In genomic region chr19:12884627-12884925, GRCh38 we compare ENCODE assay signal across 11 cellular contexts. TPM values are rescaled to one million over a fixed set of nuclear protein-coding genes. Genes with fewer than 3 reads are reported as not detected.
DNase-seq lines count a peak whose midpoint lies in the region; ATAC-seq and TF ChIP-seq lines count a peak whose summit lies in the region.
"Had no signal": no experiment of that assay in that cellular context is flagged by ENCODE, and none has a peak within 500 bp of the region (broad histone marks: within the 10 kb centered on the region; RNA-seq: fewer than 3 reads in every experiment).

No MANE protein-coding gene starts in this region.

- H3K27ac Mint-ChIP-seq in activated CD4-positive, alpha-beta T cell treated with anti-CD3 and anti-CD28 coated beads for 36 hours = peak overlapping the region; percentile 88
- H3K27ac Mint-ChIP-seq in stimulated activated naive B cell treated with anti-CD40 and anti-IgM and Interleukin-4, amounts not matched to agents 10 μg/mL and 1 μg/mL and 100 μg/mL, for 72 hours = peak overlapping the region; percentile 93

- peaks cover 7% of the 10 kb centered on the region for H3K9me3 ChIP-seq in mesenchymal stem cell (ENCODE audit: control insufficient read depth, low read length)

- peaks cover 26% of the 10 kb centered on the region for H3K4me1 Mint-ChIP-seq in activated CD4-positive, alpha-beta T cell treated with anti-CD3 and anti-CD28 coated beads for 36 hours
- H3K4me1 Mint-ChIP-seq in stimulated activated naive B cell treated with anti-CD40 and anti-IgM and Interleukin-4, amounts not matched to agents 10 μg/mL and 1 μg/mL and 100 μg/mL, for 72 hours = peaks cover 28 to 40% of the 10 kb centered on the region in 2 donors

- peak overlapping the region; percentile 38 for H3K4me3 ChIP-seq in epithelial cell of esophagus (ENCODE audit: low read length)
- no peak overlapping the region for H3K4me3 ChIP-seq in mesenchymal stem cell (ENCODE audit: insufficient read depth in 1 of 2, low read depth in 1 of 2, low read length in 2 of 2)

- H2BK12ac ChIP-seq in mesenchymal stem cell (ENCODE audit: low read length in 2 of 2) = no peak overlapping the region

- no peak for DNase-seq in activated CD4-positive, alpha-beta T cell treated with anti-CD3 and anti-CD28 coated beads for 36 hours
- no peak for DNase-seq in activated CD4-positive, alpha-beta T cell treated with anti-CD3 and anti-CD28 coated beads for 1 hour
- DNase-seq in RWPE1 (ENCODE audit: low spot score) (no peak), epithelial cell of esophagus (ENCODE audit: low read depth) (no peak), cortex of kidney (lab: John Stamatoyannopoulos, UW) (no peak), mesenchymal stem cell (no peak)
- DNase-seq in stimulated activated naive B cell treated with anti-CD40 and anti-IgM and Interleukin-4, amounts not matched to agents 10 μg/mL and 1 μg/mL and 100 μg/mL, for 72 hours = no peak
- DNase-seq: ACHN had no signal

- no peaks in the 10 kb centered on the region for H3K36me3 Mint-ChIP-seq in activated CD4-positive, alpha-beta T cell treated with anti-CD3 and anti-CD28 coated beads for 36 hours (ENCODE audit: low read depth)
- peaks cover 0 to 4% of the 10 kb centered on the region in 2 donors for H3K36me3 Mint-ChIP-seq in stimulated activated naive B cell treated with anti-CD40 and anti-IgM and Interleukin-4, amounts not matched to agents 10 μg/mL and 1 μg/mL and 100 μg/mL, for 72 hours

- no peak overlapping the region for H2BK5ac ChIP-seq in mesenchymal stem cell (ENCODE audit: low read depth, low read length, poor library complexity, severe bottlenecking)

- CTCF ChIA-PET in activated CD4-positive, alpha-beta T cell treated with anti-CD3 and anti-CD28 coated beads for 36 hours (lab: Charles Lee) = interaction anchor here (0.6 to 3.7 kb wide), 18 partner anchors 11 to 268 kb away, joined by 3 to 36 read pairs (median 3); no protein-coding TSS in a partner anchor
- CTCF ChIA-PET in RWPE1 (lab: Yijun Ruan, JAX) = interaction anchor here (0.8 to 0.9 kb wide), 3 partner anchors 21 to 40 kb away, joined by 3 to 4 read pairs (median 4); no protein-coding TSS in a partner anchor

- H2AFZ ChIP-seq in mesenchymal stem cell (ENCODE audit: low read depth, low read length) = no peak overlapping the region

- H3K36me3 ChIP-seq in mesenchymal stem cell (ENCODE audit: control insufficient read depth in 1 of 2, insufficient read depth in 2 of 2, low read depth in 1 of 2, low read length in 2 of 2) = no peaks in the 10 kb centered on the region

- ATAC-seq in activated CD4-positive, alpha-beta T cell treated with anti-CD3 and anti-CD28 coated beads for 36 hours = no peak
- no peak for ATAC-seq in stimulated activated naive B cell treated with anti-CD40 and anti-IgM and Interleukin-4, amounts not matched to agents 10 μg/mL and 1 μg/mL and 100 μg/mL, for 72 hours (replicated peaks)
- no peak for ATAC-seq in activated CD4-positive, CD25-positive, alpha-beta regulatory T cell treated with anti-CD3 and anti-CD28 coated beads, Interleukin-2, amount 50 U/mL, for 24 hours

- H2AK5ac ChIP-seq in mesenchymal stem cell (ENCODE audit: low read length, severe bottlenecking) = no peak overlapping the region

- H3K9ac ChIP-seq in mesenchymal stem cell (ENCODE audit: low read length) = no peak overlapping the region

- H3K14ac ChIP-seq in mesenchymal stem cell (ENCODE audit: low read length in 2 of 2) = no peak overlapping the region

- H2BK15ac ChIP-seq in mesenchymal stem cell (ENCODE audit: low read depth, poor library complexity, severe bottlenecking) = no peak overlapping the region

- peak overlapping the region; percentile 79 for H3K4me3 Mint-ChIP-seq in activated CD4-positive, alpha-beta T cell treated with anti-CD3 and anti-CD28 coated beads for 36 hours
- H3K4me3 Mint-ChIP-seq in stimulated activated naive B cell treated with anti-CD40 and anti-IgM and Interleukin-4, amounts not matched to agents 10 μg/mL and 1 μg/mL and 100 μg/mL, for 72 hours = peak overlapping the region; percentile 87 to 90

- H2BK120ac ChIP-seq in mesenchymal stem cell (ENCODE audit: low read depth, low read length) = no peak overlapping the region

- H4K91ac ChIP-seq in mesenchymal stem cell (ENCODE audit: low read length) = no peak overlapping the region

- no peak overlapping the region for H4K8ac ChIP-seq in mesenchymal stem cell (ENCODE audit: low read length)

- H3K27me3 Mint-ChIP-seq in activated CD4-positive, alpha-beta T cell treated with anti-CD3 and anti-CD28 coated beads for 36 hours = no peaks in the 10 kb centered on the region
- no peaks in the 10 kb centered on the region for H3K27me3 Mint-ChIP-seq in stimulated activated naive B cell treated with anti-CD40 and anti-IgM and Interleukin-4, amounts not matched to agents 10 μg/mL and 1 μg/mL and 100 μg/mL, for 72 hours

- H3K4me1 ChIP-seq in mesenchymal stem cell (ENCODE audit: control insufficient read depth, insufficient read depth, low read depth, low read length) = peaks cover 18% of the 10 kb centered on the region

- POLR2A ChIA-PET in activated CD4-positive, alpha-beta T cell treated with anti-CD3 and anti-CD28 coated beads for 36 hours (lab: Charles Lee) = interaction anchor here (0.6 to 1.2 kb wide), 7 partner anchors 11 to 206 kb away, joined by 3 to 9 read pairs (median 4); partner anchors contain the start of gene FARSA
- POLR2A ChIA-PET in RWPE1 (lab: Yijun Ruan, JAX; ENCODE audit: low non-redundant PET) = no interaction called here

- no peak overlapping the region for H3K4me2 ChIP-seq in mesenchymal stem cell (ENCODE audit: low read length, poor library complexity, severe bottlenecking)

- peaks cover 40 to 41% of the 10 kb centered on the region in 2 experiments for H3K27me3 ChIP-seq in mesenchymal stem cell (ENCODE audit: control insufficient read depth in 1 of 2, insufficient read depth in 1 of 2, low read length in 2 of 2)

- H3K4ac ChIP-seq in mesenchymal stem cell (ENCODE audit: low read depth in 1 of 2, low read length in 2 of 2) = no peak overlapping the region

- TF ChIP-seq CTCF in RWPE1 (conservative IDR thresholded peaks at IDR 0.05; ENCODE audit: low read depth) = no peak
- TF ChIP-seq CTCF in epithelial cell of esophagus (IDR thresholded peaks at IDR 0.05; ENCODE audit: insufficient read depth, low read depth, low read length, missing control alignments) = no peak

- H3K27ac ChIP-seq in RWPE1 (peak overlapping the region; percentile 2; the same call in 1 of the 2 replicates), mesenchymal stem cell (ENCODE audit: low read length, poor library complexity, severe bottlenecking) (no peak overlapping the region)

- no peak overlapping the region for H3K18ac ChIP-seq in mesenchymal stem cell (ENCODE audit: low read depth in 1 of 2, low read length in 2 of 2)

- H3K79me1 ChIP-seq in mesenchymal stem cell (replicated peaks; ENCODE audit: low read length, poor library complexity, severe bottlenecking) = no peaks in the 10 kb centered on the region

- no peak overlapping the region for H3K23ac ChIP-seq in mesenchymal stem cell (ENCODE audit: low read length in 2 of 2)

- intact Hi-C loops in activated CD4-positive, alpha-beta T cell treated with anti-CD3 and anti-CD28 coated beads for 36 hours (cut with DNase I, micrococcal nuclease) = loop anchor here in 1 of 2 experiments (2.0 kb wide), 1 partner anchor 54 kb away; the partner anchor contains the start of gene CALR

- peaks cover 4% of the 10 kb centered on the region for H3K9me3 Mint-ChIP-seq in activated CD4-positive, alpha-beta T cell treated with anti-CD3 and anti-CD28 coated beads for 36 hours (ENCODE audit: low read depth)
- H3K9me3 Mint-ChIP-seq in stimulated activated naive B cell treated with anti-CD40 and anti-IgM and Interleukin-4, amounts not matched to agents 10 μg/mL and 1 μg/mL and 100 μg/mL, for 72 hours = no peaks in the 10 kb centered on the region

- WGBS in mesenchymal stem cell = 95% methylated on average over 12 of the region's 12 CpGs

RNA-seq across cellular contexts. Expression of gene KLF1, which starts 2.4 kb away (rescaled TPM):
- total RNA-seq in activated CD4-positive, alpha-beta T cell treated with anti-CD3 and anti-CD28 coated beads for 36 hours = under 1 TPM; 0.18 to 0.37 TPM
- polyA plus RNA-seq in mesenchymal stem cell (2013, experiment 1 of 2) = not detected
- not detected for polyA plus RNA-seq in mesenchymal stem cell (2013, experiment 2 of 2)
- total RNA-seq: glomerular endothelial cell, HT1080 had no signal

RNA-seq across cellular contexts. Expression of gene DNASE2, which starts 3.3 kb away (rescaled TPM):
- 10 to 100 TPM; 22.5 to 24.3 TPM for total RNA-seq in activated CD4-positive, alpha-beta T cell treated with anti-CD3 and anti-CD28 coated beads for 36 hours
- 66.9 TPM for polyA plus RNA-seq in mesenchymal stem cell (2013, experiment 1 of 2)
- polyA plus RNA-seq in mesenchymal stem cell (2013, experiment 2 of 2) = 67.1 TPM

RNA-seq across cellular contexts. Expression of gene GCDH, which starts 6.4 kb away (rescaled TPM):
- total RNA-seq in activated CD4-positive, alpha-beta T cell treated with anti-CD3 and anti-CD28 coated beads for 36 hours = 10 to 100 TPM; 36.2 to 41.1 TPM
- 4.6 TPM for polyA plus RNA-seq in mesenchymal stem cell (2013, experiment 1 of 2)
- polyA plus RNA-seq in mesenchymal stem cell (2013, experiment 2 of 2) = 5.0 TPM

RNA-seq across cellular contexts. Expression of gene SYCE2, which starts 34.5 kb away (rescaled TPM):
- 1 to 10 TPM; 2.7 to 3.5 TPM for total RNA-seq in activated CD4-positive, alpha-beta T cell treated with anti-CD3 and anti-CD28 coated beads for 36 hours
- polyA plus RNA-seq in mesenchymal stem cell (2013, experiment 1 of 2) = 0.10 TPM
- polyA plus RNA-seq in mesenchymal stem cell (2013, experiment 2 of 2) = 0.29 TPM

RNA-seq across cellular contexts. Expression of gene MAST1, which starts 46.3 kb away (rescaled TPM):
- 1 to 10 TPM; 1.8 to 2.7 TPM for total RNA-seq in activated CD4-positive, alpha-beta T cell treated with anti-CD3 and anti-CD28 coated beads for 36 hours
- 0.48 TPM for polyA plus RNA-seq in mesenchymal stem cell (2013, experiment 1 of 2)
- polyA plus RNA-seq in mesenchymal stem cell (2013, experiment 2 of 2) = 0.29 TPM
